In the genomic region with DNA sequence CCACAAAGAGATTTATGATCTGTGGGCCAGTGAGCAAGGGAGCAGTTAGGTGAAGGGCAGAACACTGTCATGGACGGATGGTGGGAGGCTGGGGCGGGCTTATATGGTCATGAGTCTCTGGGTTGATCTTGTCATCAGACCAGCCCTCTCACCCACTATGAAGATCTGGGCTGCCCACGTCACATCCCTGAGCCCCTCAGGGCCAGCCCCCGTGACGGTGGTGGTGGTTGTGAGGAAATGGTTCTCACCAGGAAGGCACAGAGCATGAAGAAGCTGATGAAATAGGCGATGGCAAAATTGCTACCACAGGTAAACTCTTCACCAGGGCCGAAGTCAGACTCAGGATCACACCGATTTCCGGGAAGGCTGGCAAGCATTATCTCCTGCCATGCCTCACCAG, we compare ENCODE assay signal across 8 cellular contexts. TPM values are rescaled to one million over a fixed set of nuclear protein-coding genes. Genes with fewer than 3 reads are reported as not detected.
"Had no signal": no experiment of that assay in that cellular context is flagged by ENCODE, and none has a peak within 500 bp of the region (broad histone marks: within the 10 kb centered on the region; RNA-seq: fewer than 3 reads in every experiment).

No MANE protein-coding gene starts in this region.

- H3K4me3 Mint-ChIP-seq: GM23338, H9, HFFc6 had no signal

- H3K27ac Mint-ChIP-seq: GM23338, H9, HFFc6 had no signal

- H3K4me1 Mint-ChIP-seq: GM23338 had no signal

- H3K9me3 Mint-ChIP-seq: GM23338, HFFc6 had no signal

- DNase-seq: GM23248, GOT3, H7, H9, HCEC 1CT, HFFc6 had no signal

RNA-seq across cellular contexts. Expression of a gene that starts 22.1 kb away (rescaled TPM):
- total RNA-seq: GM23248, H4, HFFc6 had no signal
